ENCODE assay signal across 3 cellular contexts in genomic region chr12:12585115-12585862, GRCh38.
A peak's percentile ranks its signal among the peaks of the same experiment; 100 is the strongest.
TF ChIP-seq lines count a peak whose summit lies in the region.

No MANE protein-coding gene starts in this region.

TF ChIP-seq in A549, 52 proteins besides CTCF, POLR2A, EP300 and RAD21:
- TF ChIP-seq RNF2 (IDR thresholded peaks at IDR 0.05; ENCODE audit: borderline replicate concordance, low read depth) (no peak), CEBPB (IDR thresholded peaks at IDR 0.05) (peak; percentile 53 to 72; a peak in 3 of 4 replicates), ATOH8 (CRISPR knock-in tag; IDR thresholded peaks at IDR 0.05; ENCODE audit: low read depth) (no peak)

TF ChIP-seq in endothelial cell of umbilical vein, 7 proteins besides CTCF, POLR2A, EP300 and RAD21:
- TF ChIP-seq JUN (IDR thresholded peaks at IDR 0.05; ENCODE audit: borderline replicate concordance, insufficient read depth, insufficient read length, low read depth) (no peak), EZH2 (IDR thresholded peaks at IDR 0.05; ENCODE audit: borderline replicate concordance, low read depth, low read length, severe bottlenecking) (no peak), FOS (IDR thresholded peaks at IDR 0.05; ENCODE audit: borderline replicate concordance, insufficient read depth, low read length) (no peak), POLR2AphosphoS5 (IDR thresholded peaks at IDR 0.05; ENCODE audit: insufficient read depth, low read depth, low read length) (no peak), MAX (IDR thresholded peaks at IDR 0.05; ENCODE audit: insufficient read depth, insufficient read length) (no peak)

TF ChIP-seq in HepG2, 621 proteins besides CTCF, POLR2A, EP300 and RAD21 (continues in another document):
- TF ChIP-seq IKZF4 (CRISPR knock-in tag; IDR thresholded peaks at IDR 0.05; ENCODE audit: borderline replicate concordance, low read depth, not compliant biosample characterization) (no peak), NPAS2 (CRISPR knock-in tag; IDR thresholded peaks at IDR 0.05; ENCODE audit: borderline replicate concordance) (no peak), TEAD3 (CRISPR knock-in tag; optimal IDR thresholded peaks at IDR 0.05; ENCODE audit: borderline replicate concordance) (peak; percentile 71), ZNF207 (IDR thresholded peaks at IDR 0.05; ENCODE audit: borderline replicate concordance) (no peak), TFAP4 (IDR thresholded peaks at IDR 0.05; ENCODE audit: borderline replicate concordance, low read depth) (no peak), ZNF710 (CRISPR knock-in tag; IDR thresholded peaks at IDR 0.05; ENCODE audit: borderline replicate concordance) (no peak), STAG1 (CRISPR knock-in tag; IDR thresholded peaks at IDR 0.05) (no peak), IRF2 (CRISPR knock-in tag; IDR thresholded peaks at IDR 0.05) (no peak), ZNF362 (CRISPR knock-in tag; IDR thresholded peaks at IDR 0.05; ENCODE audit: borderline replicate concordance) (peak; percentile 30; the same call in 1 of the 2 replicates), FOXP4 (CRISPR knock-in tag; IDR thresholded peaks at IDR 0.05) (no peak), SNAPC4 (CRISPR knock-in tag; IDR thresholded peaks at IDR 0.05) (no peak), BRCA1 (CRISPR knock-in tag; IDR thresholded peaks at IDR 0.05) (no peak), TBP (CRISPR knock-in tag; IDR thresholded peaks at IDR 0.05) (no peak), ZNF484 (CRISPR knock-in tag; IDR thresholded peaks at IDR 0.05; ENCODE audit: borderline replicate concordance, low read depth) (no peak), CC2D1A (CRISPR knock-in tag; IDR thresholded peaks at IDR 0.05) (no peak), MIER2 (CRISPR knock-in tag; IDR thresholded peaks at IDR 0.05) (no peak), ATF2 (CRISPR knock-in tag; IDR thresholded peaks at IDR 0.05) (no peak), TMF1 (CRISPR knock-in tag; IDR thresholded peaks at IDR 0.05; ENCODE audit: low read depth) (no peak), CEBPB (IDR thresholded peaks at IDR 0.05; ENCODE audit: borderline replicate concordance, low read depth, low read length) (peak; percentile 50; the same call in 1 of the 2 replicates), ZFAT (CRISPR knock-in tag; conservative IDR thresholded peaks at IDR 0.05) (no peak), SOX6 (IDR thresholded peaks at IDR 0.05) (no peak), SOX6 (CRISPR knock-in tag; IDR thresholded peaks at IDR 0.05) (peak; percentile 58; the same call in 1 of the 2 replicates), RNF219 (CRISPR knock-in tag; IDR thresholded peaks at IDR 0.05) (no peak), ZNF772 (CRISPR knock-in tag; IDR thresholded peaks at IDR 0.05) (no peak), HES4 (CRISPR knock-in tag; IDR thresholded peaks at IDR 0.05; ENCODE audit: borderline replicate concordance) (no peak), ESRRA (CRISPR knock-in tag; IDR thresholded peaks at IDR 0.05; ENCODE audit: low read depth) (no peak), MYNN (CRISPR knock-in tag; IDR thresholded peaks at IDR 0.05; ENCODE audit: low read depth) (no peak), SOX13 (IDR thresholded peaks at IDR 0.05) (no peak), SOX13 (CRISPR knock-in tag; conservative IDR thresholded peaks at IDR 0.05 in 1 of 2, IDR thresholded peaks at IDR 0.05 in 1 of 2) (peak in 1 of 2 experiments; percentile 72; a peak in 1 of 4 replicates), NFE2L2 (IDR thresholded peaks at IDR 0.05; ENCODE audit: low read length) (no peak), CEBPG (CRISPR knock-in tag; IDR thresholded peaks at IDR 0.05) (peak; percentile 57), PBX3 (CRISPR knock-in tag; IDR thresholded peaks at IDR 0.05; ENCODE audit: borderline replicate concordance) (no peak), SOX5 (CRISPR knock-in tag; IDR thresholded peaks at IDR 0.05; ENCODE audit: borderline replicate concordance) (peak; percentile 80), ZSCAN31 (CRISPR knock-in tag; IDR thresholded peaks at IDR 0.05; ENCODE audit: low read depth) (no peak), NKX3-1 (CRISPR knock-in tag; IDR thresholded peaks at IDR 0.05) (no peak), CHCHD3 (CRISPR knock-in tag; IDR thresholded peaks at IDR 0.05) (no peak)
